ENCODE assay signal across 6 cellular contexts in genomic region chr6:134090098-134090497, GRCh38. TPM values are rescaled to one million over a fixed set of nuclear protein-coding genes. Genes with fewer than 3 reads are reported as not detected.
"Had no signal": no experiment of that assay in that cellular context is flagged by ENCODE, and none has a peak within 500 bp of the region (broad histone marks: within the 10 kb centered on the region; RNA-seq: fewer than 3 reads in every experiment).

No MANE protein-coding gene starts in this region.

RNA-seq across cellular contexts. Expression of gene SLC2A12, which starts 37.7 kb away (rescaled TPM):
- total RNA-seq: activated B cell treated with CpG ODN at 0.5 μM for 24 hours; activated CD4-positive, alpha-beta T cell treated with anti-CD3 and anti-CD28 coated beads, Interleukin-2, amount 10 ng/mL, durations not matched to agents 24 days and 14 days; activated CD8-positive, alpha-beta memory T cell treated with anti-CD3 and anti-CD28 coated beads for 36 hours; T-helper 1 cell treated with Interleukin-12 subunit alpha and Interleukin-12 subunit beta and Interleukin-4 antibody, amounts not matched to agents 30 ng/mL and 1 ng/mL, for 36 hours; T-helper 17 cell; T-helper 2 cell treated with Interferon-gamma antibody and Interleukin-4, amounts not matched to agents 100 ng/mL and 5 ng/mL, for 36 hours had no signal
